Comparison of ENCODE assay signal across 20 cellular contexts in the genomic region with DNA sequence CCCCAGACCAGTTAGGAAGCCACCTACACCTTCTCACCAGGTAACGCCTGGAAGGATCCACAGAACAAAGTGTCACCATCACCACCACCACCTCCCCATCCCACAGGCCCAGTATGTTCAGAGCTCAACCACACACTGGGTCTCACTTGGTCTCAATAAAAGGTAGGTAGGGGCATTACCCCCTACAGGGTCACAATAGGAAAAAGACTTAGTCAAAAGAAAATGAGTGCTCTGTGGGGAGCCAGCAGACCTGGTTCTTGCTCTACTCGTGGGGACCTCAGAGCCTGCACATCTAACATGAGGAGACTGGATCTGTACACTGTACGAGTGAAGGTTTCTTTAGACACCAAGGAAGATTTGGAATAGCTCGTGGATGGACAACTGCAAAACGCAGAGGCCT. TPM values are rescaled to one million over a fixed set of nuclear protein-coding genes. Genes with fewer than 3 reads are reported as not detected.
DNase-seq lines count a peak whose midpoint lies in the region; ATAC-seq, FAIRE-seq and TF ChIP-seq lines count a peak whose summit lies in the region.
"Had no signal": no experiment of that assay in that cellular context is flagged by ENCODE, and none has a peak within 500 bp of the region (broad histone marks: within the 10 kb centered on the region; RNA-seq: fewer than 3 reads in every experiment).

No MANE protein-coding gene starts in this region.

- no CpG with 5 or more reads among the region's 5 CpGs for WGBS in neuronal stem cell (ENCODE audit: extremely low coverage in 2 of 2, insufficient read length in 2 of 2, insufficient replicate concordance in 1 of 2), 2 donors

- H3K27ac Mint-ChIP-seq in activated naive CD4-positive, alpha-beta T cell treated with anti-CD3 and anti-CD28 coated beads, Interleukin-2, amount 10 ng/mL, durations not matched to agents 7 days and 5 days, result no peak overlapping the region
- H3K27ac Mint-ChIP-seq: CD4-positive, alpha-beta T cell had no signal

- no peak overlapping the region for H3K4ac ChIP-seq in neuronal stem cell (ENCODE audit: low read length)

- no peak overlapping the region for H2BK15ac ChIP-seq in neuronal stem cell (ENCODE audit: low read length)

- no peaks in the 10 kb centered on the region for H3K79me1 ChIP-seq in neuronal stem cell (ENCODE audit: low read depth, low read length)

- no peak overlapping the region for H3K27ac ChIP-seq in neuronal stem cell (replicated peaks; ENCODE audit: low read length)
- H3K27ac ChIP-seq: 22Rv1, A549, C4-2B, HL-60 had no signal

- no peak for TF ChIP-seq CTCF in bronchial epithelial cell (IDR thresholded peaks at IDR 0.05; ENCODE audit: insufficient read depth, low read length, severe bottlenecking)

- ATAC-seq in HG03025 (IDR thresholded peaks at IDR 0.05; ENCODE audit: low FRiP score, unreplicated experiment), result no peak
- ATAC-seq: A549 had no signal

- H3K4me3 ChIP-seq in bronchial epithelial cell (ENCODE audit: low read depth, low read length) (no peak overlapping the region), neuronal stem cell (ENCODE audit: low read length in 2 of 2) (peak overlapping the region in 1 of 2 donors; percentile 7)
- H3K4me3 ChIP-seq: A549 had no signal

- CTCF ChIA-PET in activated naive CD4-positive, alpha-beta T cell treated with anti-CD3 and anti-CD28 coated beads, Interleukin-2, amount 10 ng/mL, durations not matched to agents 7 days and 5 days (lab: Charles Lee), result interaction anchor here (1.0 kb wide), 1 partner anchor 348 kb away, joined by 3 read pairs; no protein-coding TSS in a partner anchor

- H3K4me1 Mint-ChIP-seq in activated naive CD4-positive, alpha-beta T cell treated with anti-CD3 and anti-CD28 coated beads, Interleukin-2, amount 10 ng/mL, durations not matched to agents 7 days and 5 days, result no peaks in the 10 kb centered on the region

- H4K91ac ChIP-seq in neuronal stem cell (ENCODE audit: low read depth, low read length, poor library complexity), result no peak overlapping the region

- DNase-seq in activated CD8-positive, alpha-beta memory T cell treated with anti-CD3 and anti-CD28 coated beads for 24 hours, result peak; percentile 24
- no peak for DNase-seq in activated CD8-positive, alpha-beta memory T cell treated with anti-CD3 and anti-CD28 coated beads, Interleukin-2, amount 50 U/mL, for 4 hours
- DNase-seq in bronchial epithelial cell (ENCODE audit: low read depth), result no peak
- no peak for DNase-seq in neuronal stem cell (ENCODE audit: low spot score)
- no peak for DNase-seq in activated naive CD4-positive, alpha-beta T cell treated with anti-CD3 and anti-CD28 coated beads, Interleukin-2, amount 10 ng/mL, durations not matched to agents 7 days and 5 days
- no peak for DNase-seq in NCI-H1105 (lab: John Stamatoyannopoulos, UW)
- DNase-seq: AML-193; Caco-2; CD4-positive, alpha-beta T cell; DMS153; DMS79; GF-D8; GOT3; H7 had no signal

- H3K27me3 ChIP-seq in bronchial epithelial cell (ENCODE audit: control insufficient read depth, insufficient read depth, low read length), result no peaks in the 10 kb centered on the region
- H3K27me3 ChIP-seq in neuronal stem cell (ENCODE audit: control insufficient read depth in 3 of 3, insufficient read depth in 3 of 3, low read depth in 1 of 3, low read length in 3 of 3), result no peaks in the 10 kb centered on the region

- no peak overlapping the region for H2AK5ac ChIP-seq in neuronal stem cell (ENCODE audit: low read depth, low read length)

- no peaks in the 10 kb centered on the region for H3K4me1 ChIP-seq in neuronal stem cell (ENCODE audit: control insufficient read depth in 2 of 2, insufficient read depth in 1 of 2, low read depth in 1 of 2, low read length in 2 of 2)
- H3K4me1 ChIP-seq: A549, Caco-2 had no signal

- no peak overlapping the region for H2BK120ac ChIP-seq in neuronal stem cell (ENCODE audit: low read depth, low read length)

- no peaks in the 10 kb centered on the region for H3K9me3 ChIP-seq in neuronal stem cell (replicated peaks in 1 of 2; ENCODE audit: control insufficient read depth in 2 of 2, insufficient read depth in 1 of 2, low read depth in 1 of 2, low read length in 2 of 2)
- H3K9me3 ChIP-seq: A549, Caco-2 had no signal

- H2BK5ac ChIP-seq in neuronal stem cell (ENCODE audit: low read length), result no peak overlapping the region

- no peak overlapping the region for H2BK12ac ChIP-seq in neuronal stem cell (ENCODE audit: low read length)

- no peak overlapping the region for H3K18ac ChIP-seq in neuronal stem cell (ENCODE audit: low read length)

- H3K36me3 Mint-ChIP-seq in activated naive CD4-positive, alpha-beta T cell treated with anti-CD3 and anti-CD28 coated beads, Interleukin-2, amount 10 ng/mL, durations not matched to agents 7 days and 5 days, result peaks cover 39% of the 10 kb centered on the region

- H3K9me3 Mint-ChIP-seq in activated naive CD4-positive, alpha-beta T cell treated with anti-CD3 and anti-CD28 coated beads, Interleukin-2, amount 10 ng/mL, durations not matched to agents 7 days and 5 days, result no peaks in the 10 kb centered on the region
- H3K9me3 Mint-ChIP-seq: CD4-positive, alpha-beta T cell had no signal

- H3K14ac ChIP-seq in neuronal stem cell (ENCODE audit: low read length), result peak overlapping the region; percentile 87

- FAIRE-seq in bronchial epithelial cell (lab: Jason Lieb, UNC), result peak; percentile 79
- FAIRE-seq: A549, D721Med had no signal

- no peak overlapping the region for H3K4me3 Mint-ChIP-seq in activated naive CD4-positive, alpha-beta T cell treated with anti-CD3 and anti-CD28 coated beads, Interleukin-2, amount 10 ng/mL, durations not matched to agents 7 days and 5 days
- H3K4me3 Mint-ChIP-seq: CD4-positive, alpha-beta T cell had no signal

- H3K9ac ChIP-seq in neuronal stem cell (ENCODE audit: low read depth, low read length, poor library complexity), result no peak overlapping the region

- H4K8ac ChIP-seq in neuronal stem cell (ENCODE audit: low read depth, low read length), result no peak overlapping the region

- no peaks in the 10 kb centered on the region for H3K27me3 Mint-ChIP-seq in activated naive CD4-positive, alpha-beta T cell treated with anti-CD3 and anti-CD28 coated beads, Interleukin-2, amount 10 ng/mL, durations not matched to agents 7 days and 5 days
- H3K27me3 Mint-ChIP-seq: CD4-positive, alpha-beta T cell had no signal

- no peak overlapping the region for H3K23ac ChIP-seq in neuronal stem cell (ENCODE audit: low read depth, low read length, poor library complexity)

- peaks cover 34% of the 10 kb centered on the region for H3K36me3 ChIP-seq in bronchial epithelial cell (ENCODE audit: control insufficient read depth, insufficient read depth, low read length)
- H3K36me3 ChIP-seq in neuronal stem cell (replicated peaks in 1 of 2; ENCODE audit: control insufficient read depth in 2 of 2, insufficient read depth in 2 of 2, low read length in 2 of 2), result peaks cover 44 to 84% of the 10 kb centered on the region in 2 donors

- H2AFZ ChIP-seq in neuronal stem cell (ENCODE audit: low read length), result no peak overlapping the region

- H3K4me2 ChIP-seq in neuronal stem cell (ENCODE audit: insufficient read depth, low read length, poor library complexity, severe bottlenecking), result no peak overlapping the region
- H3K4me2 ChIP-seq: A549 had no signal

RNA-seq across cellular contexts. Expression of a gene that starts 49.3 kb away (rescaled TPM):
- total RNA-seq in bronchial epithelial cell, result 20.6 and 22.4 TPM in 2 replicates
- polyA plus RNA-seq in neuronal stem cell (2013, experiment 1 of 2), result 21.9 TPM
- 21.6 TPM for polyA plus RNA-seq in neuronal stem cell (2013, experiment 2 of 2)

RNA-seq across cellular contexts. Expression of a gene that starts 50.1 kb away (rescaled TPM):
- 60.8 and 61.7 TPM in 2 replicates for total RNA-seq in bronchial epithelial cell
- 19.6 TPM for polyA plus RNA-seq in neuronal stem cell (2013, experiment 1 of 2)
- polyA plus RNA-seq in neuronal stem cell (2013, experiment 2 of 2), result 19.7 TPM
